In the genomic region with DNA sequence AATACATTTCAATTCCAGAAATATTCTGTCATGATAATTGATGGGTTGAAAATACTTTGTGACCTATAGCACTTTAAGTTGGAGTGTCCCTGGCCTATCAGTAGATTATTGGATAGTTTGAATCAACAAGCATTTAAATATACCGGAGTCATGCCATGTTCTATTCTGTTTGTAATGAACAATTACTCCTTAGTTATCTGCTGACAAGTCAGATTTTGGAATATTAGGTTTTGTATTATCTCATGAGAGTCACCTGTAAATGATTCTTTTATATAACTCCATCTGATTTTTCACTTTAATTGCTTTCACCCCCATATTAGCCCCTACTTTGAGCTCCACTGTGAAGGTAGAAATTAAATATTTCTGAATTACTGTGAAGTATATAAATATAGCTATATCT, we compare ENCODE assay signal across 3 cellular contexts.
TF ChIP-seq lines count a peak whose summit lies in the region.

No MANE protein-coding gene starts in this region.

TF ChIP-seq in HepG2, 621 proteins besides CTCF, POLR2A, EP300 and RAD21:
- TF ChIP-seq ZNF816 (CRISPR knock-in tag; IDR thresholded peaks at IDR 0.05; ENCODE audit: borderline replicate concordance) (no peak), ZNF274 (CRISPR knock-in tag; IDR thresholded peaks at IDR 0.05) (no peak), ZNF331 (CRISPR knock-in tag; IDR thresholded peaks at IDR 0.05) (no peak), ZNF607 (CRISPR knock-in tag; IDR thresholded peaks at IDR 0.05; ENCODE audit: borderline replicate concordance) (no peak), MAFK (conservative IDR thresholded peaks at IDR 0.05 in 1 of 2, IDR thresholded peaks at IDR 0.05 in 1 of 2; ENCODE audit: low read length in 2 of 2) (peak; percentile 49 to 79), MAFF (IDR thresholded peaks at IDR 0.05; ENCODE audit: low read depth, low read length) (peak; percentile 67)

TF ChIP-seq in A549, 52 proteins besides CTCF, POLR2A, EP300 and RAD21:
- TF ChIP-seq CHD4 (IDR thresholded peaks at IDR 0.05; ENCODE audit: borderline replicate concordance) (no peak), MAFK (IDR thresholded peaks at IDR 0.05; ENCODE audit: partially characterized antibody) (peak; percentile 81), EHF (CRISPR knock-in tag; IDR thresholded peaks at IDR 0.05) (no peak)
- TF ChIP-seq, protein P1, sequence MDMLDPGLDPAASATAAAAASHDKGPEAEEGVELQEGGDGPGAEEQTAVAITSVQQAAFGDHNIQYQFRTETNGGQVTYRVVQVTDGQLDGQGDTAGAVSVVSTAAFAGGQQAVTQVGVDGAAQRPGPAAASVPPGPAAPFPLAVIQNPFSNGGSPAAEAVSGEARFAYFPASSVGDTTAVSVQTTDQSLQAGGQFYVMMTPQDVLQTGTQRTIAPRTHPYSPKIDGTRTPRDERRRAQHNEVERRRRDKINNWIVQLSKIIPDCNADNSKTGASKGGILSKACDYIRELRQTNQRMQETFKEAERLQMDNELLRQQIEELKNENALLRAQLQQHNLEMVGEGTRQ (IDR thresholded peaks at IDR 0.05), result no peak
TF ChIP-seq in A549: peak in this region for 1.

TF ChIP-seq in IMR-90, 13 proteins besides CTCF, POLR2A, EP300 and RAD21:
- no peak for TF ChIP-seq CEBPB (IDR thresholded peaks at IDR 0.05; ENCODE audit: low read depth, low read length)
- TF ChIP-seq MAZ (IDR thresholded peaks at IDR 0.05; ENCODE audit: borderline replicate concordance, low read depth, low read length), result no peak
- peak; percentile 79 for TF ChIP-seq MAFK (IDR thresholded peaks at IDR 0.05; ENCODE audit: low read depth, low read length)
- TF ChIP-seq MXI1 (IDR thresholded peaks at IDR 0.05; ENCODE audit: borderline replicate concordance, low read depth, low read length), result no peak
TF ChIP-seq in IMR-90: peak in this region for 1.
